ENCODE assay signal across 39 cellular contexts in the genomic region with DNA sequence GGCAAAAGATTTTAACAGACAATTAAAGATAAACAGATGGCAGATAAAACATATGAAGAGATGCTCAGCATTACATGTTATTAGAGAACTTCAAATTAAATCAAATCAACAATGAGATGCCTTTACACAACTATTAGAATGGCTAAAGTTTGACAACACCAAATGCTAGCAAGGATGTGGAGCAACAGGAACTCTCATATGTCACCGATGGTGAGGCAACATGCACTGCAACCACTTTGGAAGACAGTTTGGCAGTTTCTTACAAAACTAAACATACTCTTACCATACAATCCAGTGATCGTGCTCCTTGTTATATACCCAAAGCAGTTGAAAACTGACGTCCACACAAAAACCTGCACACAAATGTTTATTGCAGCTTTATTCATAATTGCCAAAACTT. TPM values are rescaled to one million over a fixed set of nuclear protein-coding genes. Genes with fewer than 3 reads are reported as not detected.
"Had no signal": no experiment of that assay in that cellular context is flagged by ENCODE, and none has a peak within 500 bp of the region (broad histone marks: within the 10 kb centered on the region; RNA-seq: fewer than 3 reads in every experiment).

No MANE protein-coding gene starts in this region.

- DNase-seq: activated CD4-positive, alpha-beta memory T cell treated with anti-CD3 and anti-CD28 coated beads, Interleukin-2, amount 10 ng/mL, durations not matched to agents 7 days and 5 days; activated CD4-positive, alpha-beta T cell treated with anti-CD3 and anti-CD28 coated beads for 1 hour; activated CD4-positive, alpha-beta T cell treated with anti-CD3 and anti-CD28 coated beads for 48 hours; activated CD4-positive, CD25-positive, alpha-beta regulatory T cell; activated CD8-positive, alpha-beta memory T cell treated with anti-CD3 and anti-CD28 coated beads for 24 hours; activated CD8-positive, alpha-beta memory T cell treated with anti-CD3 and anti-CD28 coated beads, Interleukin-2, amount 10 ng/mL, durations not matched to agents 7 days and 5 days; activated CD8-positive, alpha-beta memory T cell treated with anti-CD3 and anti-CD28 coated beads, Interleukin-2, amount 50 U/mL, for 48 hours; activated effector memory CD4-positive, alpha-beta T cell treated with anti-CD3 and anti-CD28 coated beads, Interleukin-2, amount 50 U/mL, for 16 hours; activated naive CD4-positive, alpha-beta T cell; activated naive CD4-positive, alpha-beta T cell treated with anti-CD3 and anti-CD28 coated beads, Interleukin-2, amount 50 U/mL, for 16 hours; activated naive CD8-positive, alpha-beta T cell treated with anti-CD3 and anti-CD28 coated beads for 36 hours; activated T-cell treated with anti-CD3 and anti-CD28 coated beads, Interleukin-2, amount 50 U/mL, for 72 hours; amniotic stem cell; aorta; brain microvascular endothelial cell; central memory CD4-positive, alpha-beta T cell; NCI-H1048; NCI-H1105 treated with DMSO at 0.1 percent for 48 hours; NCI-H1436; NCI-H1694; NCI-H1930; NCI-H2081 treated with DMSO at 0.1 percent for 48 hours; NCI-H2171; NCI-H510A; NCI-H526; NCI-H748 treated with DMSO at 0.1 percent for 48 hours; NK-92 treated with Interleukin-12 subunit alpha and Interleukin-12 subunit beta, amount 100 ng/mL, for 24 hours; PC-3; Peyer's patch; SIG-M5; T1000; WERI-Rb-1 had no signal

- H3K9me3 ChIP-seq: colonic mucosa, Peyer's patch had no signal

- H3K4me1 ChIP-seq: colonic mucosa, Peyer's patch had no signal

- H3K27ac Mint-ChIP-seq: activated CD4-positive, alpha-beta memory T cell treated with anti-CD3 and anti-CD28 coated beads, Interleukin-2, amount 10 ng/mL, durations not matched to agents 7 days and 5 days; activated CD8-positive, alpha-beta memory T cell treated with anti-CD3 and anti-CD28 coated beads, Interleukin-2, amount 10 ng/mL, durations not matched to agents 7 days and 5 days; activated naive CD8-positive, alpha-beta T cell treated with anti-CD3 and anti-CD28 coated beads for 36 hours; activated T-cell treated with anti-CD3 and anti-CD28 coated beads, Interleukin-2, amount 50 U/mL, for 72 hours; activated T-helper 17 cell treated with anti-CD3 and anti-CD28 coated beads, Interleukin-2, amount 50 U/mL, for 72 hours had no signal

- H3K27me3 ChIP-seq: brain microvascular endothelial cell, colonic mucosa, Peyer's patch had no signal

- H3K27ac ChIP-seq: brain microvascular endothelial cell, colonic mucosa, Peyer's patch, RWPE1, WERI-Rb-1 had no signal

- H3K9me3 Mint-ChIP-seq: activated CD4-positive, alpha-beta memory T cell treated with anti-CD3 and anti-CD28 coated beads, Interleukin-2, amount 10 ng/mL, durations not matched to agents 7 days and 5 days; activated naive CD8-positive, alpha-beta T cell treated with anti-CD3 and anti-CD28 coated beads for 36 hours; activated T-cell treated with anti-CD3 and anti-CD28 coated beads, Interleukin-2, amount 50 U/mL, for 72 hours had no signal

- H3K4me3 ChIP-seq: colonic mucosa, Peyer's patch had no signal

- H3K36me3 ChIP-seq: brain microvascular endothelial cell, colonic mucosa, Peyer's patch, WERI-Rb-1 had no signal

- ATAC-seq: activated CD8-positive, alpha-beta memory T cell treated with anti-CD3 and anti-CD28 coated beads, Interleukin-2, amount 10 ng/mL, durations not matched to agents 7 days and 5 days; activated T-cell treated with anti-CD3 and anti-CD28 coated beads, Interleukin-2, amount 50 U/mL, for 72 hours; activated T-helper 17 cell treated with anti-CD3 and anti-CD28 coated beads, Interleukin-2, amount 50 U/mL, for 72 hours; PC-3; Right ventricle myocardium inferior; SK-N-SH treated with all-trans-retinoic acid at 6 μM for 48 hours had no signal

- H3K36me3 Mint-ChIP-seq: activated CD8-positive, alpha-beta memory T cell treated with anti-CD3 and anti-CD28 coated beads, Interleukin-2, amount 10 ng/mL, durations not matched to agents 7 days and 5 days; activated naive CD8-positive, alpha-beta T cell treated with anti-CD3 and anti-CD28 coated beads for 36 hours had no signal

- H3K4me1 Mint-ChIP-seq: activated CD4-positive, alpha-beta memory T cell treated with anti-CD3 and anti-CD28 coated beads, Interleukin-2, amount 10 ng/mL, durations not matched to agents 7 days and 5 days; activated CD8-positive, alpha-beta memory T cell treated with anti-CD3 and anti-CD28 coated beads, Interleukin-2, amount 10 ng/mL, durations not matched to agents 7 days and 5 days; activated naive CD8-positive, alpha-beta T cell treated with anti-CD3 and anti-CD28 coated beads for 36 hours; activated T-helper 17 cell treated with anti-CD3 and anti-CD28 coated beads, Interleukin-2, amount 50 U/mL, for 72 hours had no signal

- H3K4me3 Mint-ChIP-seq: activated CD4-positive, alpha-beta memory T cell treated with anti-CD3 and anti-CD28 coated beads, Interleukin-2, amount 10 ng/mL, durations not matched to agents 7 days and 5 days; activated CD8-positive, alpha-beta memory T cell treated with anti-CD3 and anti-CD28 coated beads, Interleukin-2, amount 10 ng/mL, durations not matched to agents 7 days and 5 days; activated naive CD8-positive, alpha-beta T cell treated with anti-CD3 and anti-CD28 coated beads for 36 hours; activated T-cell treated with anti-CD3 and anti-CD28 coated beads, Interleukin-2, amount 50 U/mL, for 72 hours; activated T-helper 17 cell treated with anti-CD3 and anti-CD28 coated beads, Interleukin-2, amount 50 U/mL, for 72 hours had no signal

RNA-seq across cellular contexts. Expression of a gene that starts 47.4 kb away (rescaled TPM):
- total RNA-seq: activated CD4-positive, alpha-beta memory T cell treated with anti-CD3 and anti-CD28 coated beads, Interleukin-2, amount 10 ng/mL, durations not matched to agents 7 days and 5 days; activated CD8-positive, alpha-beta memory T cell treated with anti-CD3 and anti-CD28 coated beads, Interleukin-2, amount 10 ng/mL, durations not matched to agents 7 days and 5 days; activated naive CD8-positive, alpha-beta T cell treated with anti-CD3 and anti-CD28 coated beads for 36 hours; activated T-helper 17 cell treated with anti-CD3 and anti-CD28 coated beads, Interleukin-2, amount 50 U/mL, for 72 hours; T-helper 1 cell treated with Interleukin-12 subunit alpha and Interleukin-12 subunit beta and Interleukin-4 antibody, amounts not matched to agents 30 ng/mL and 1 ng/mL, for 36 hours; T-helper 2 cell treated with Interferon-gamma antibody and Interleukin-4, amounts not matched to agents 100 ng/mL and 5 ng/mL, for 36 hours had no signal
